8 cellular contexts compared by ENCODE assay signal in the genomic region with DNA sequence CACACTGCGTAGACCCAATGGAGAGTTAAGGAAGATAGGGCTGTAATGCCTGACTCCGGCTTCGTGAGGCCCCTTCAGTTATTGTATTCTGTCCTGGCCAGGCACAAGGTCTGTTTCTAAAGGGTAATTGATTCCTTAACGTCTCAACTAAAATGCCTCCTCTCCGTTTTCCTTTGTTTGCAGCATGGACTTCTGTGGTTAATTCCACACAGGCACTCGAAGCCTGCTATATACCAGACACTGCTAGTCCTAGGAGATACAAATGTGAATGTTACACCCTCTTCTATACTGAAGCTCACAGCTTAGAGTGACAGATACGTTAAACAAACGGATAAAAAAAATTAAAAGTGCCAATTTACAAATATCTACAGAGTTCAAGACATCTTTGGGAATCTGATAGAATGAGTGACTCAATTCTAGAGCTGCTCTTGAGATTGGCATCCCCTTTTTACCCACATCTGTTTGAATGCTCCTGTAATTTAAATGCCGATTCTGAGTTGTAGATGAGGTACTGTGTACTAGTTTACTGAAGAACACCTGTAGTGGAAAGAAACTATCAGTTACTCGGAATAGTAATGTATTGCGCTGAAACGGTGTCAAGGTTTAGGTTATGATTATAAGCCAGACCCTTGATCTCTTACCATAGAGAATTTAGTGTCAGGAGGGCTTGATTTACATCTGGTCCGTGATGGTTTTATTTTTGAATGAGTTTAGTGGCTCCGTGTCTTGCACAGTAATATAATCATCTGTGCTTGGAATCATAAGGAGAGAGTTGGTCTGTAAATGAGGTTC. TPM values are rescaled to one million over a fixed set of nuclear protein-coding genes. Genes with fewer than 3 reads are reported as not detected.
A peak's percentile ranks its signal among the peaks of the same experiment; 100 is the strongest.
DNase-seq lines count a peak whose midpoint lies in the region; ATAC-seq and TF ChIP-seq lines count a peak whose summit lies in the region.

No MANE protein-coding gene starts in this region.

- DNase-seq in BJ (ENCODE audit: low read depth) (no peak), RWPE1 (ENCODE audit: low spot score) (no peak), esophagus muscularis mucosa (ENCODE audit: extremely low spot score) (no peak), prostate gland (ENCODE audit: low spot score) (no peak), putamen (ENCODE audit: low spot score) (no peak), NCI-H2227 treated with DMSO at 0.1 percent for 48 hours (lab: John Stamatoyannopoulos, UW) (no peak), NCI-H1417 treated with DMSO at 0.1 percent for 48 hours (lab: John Stamatoyannopoulos, UW) (no peak)

- POLR2A ChIA-PET in BJ (lab: Charles Lee) (interaction anchor here (0.7 to 1.4 kb wide), 4 partner anchors 81 to 1173 kb away, joined by 3 to 16 read pairs (median 4); partner anchors contain the start of gene NFKBIA), RWPE1 (lab: Yijun Ruan, JAX; ENCODE audit: low non-redundant PET) (interaction anchor here (1.3 kb wide), 1 partner anchor 111 kb away, joined by 5 read pairs; no protein-coding TSS in a partner anchor)

- CTCF ChIA-PET in BJ (lab: Yijun Ruan, JAX), result interaction anchor here (0.7 to 1.7 kb wide), 4 partner anchors 8 to 120 kb away, joined by 3 to 5 read pairs (median 3); no protein-coding TSS in a partner anchor
- CTCF ChIA-PET in RWPE1 (lab: Yijun Ruan, JAX), result interaction anchor here (0.6 kb wide), 1 partner anchor 151 kb away, joined by 3 read pairs; no protein-coding TSS in a partner anchor

- intact Hi-C loops in esophagus muscularis mucosa (cut with DNase I) (loop anchor here (2.0 to 5.0 kb wide), 3 partner anchors 39 to 114 kb away; no protein-coding TSS in a partner anchor), prostate gland (cut with DNase I) (loop anchor here (1.0 to 10.0 kb wide), 4 partner anchors 44 to 111 kb away; partner anchors contain the start of gene NFKBIA)

- H3K27ac ChIP-seq in RWPE1, result peak overlapping the region; percentile 88
- H3K27ac ChIP-seq in esophagus muscularis mucosa (replicated peaks in 1 of 4), result peak overlapping the region; percentile 86 to 94 (median 90)
- H3K27ac ChIP-seq in prostate gland, result peak overlapping the region; percentile 73 to 82

- H3K9me3 ChIP-seq in esophagus muscularis mucosa, result no peaks in the 10 kb centered on the region
- H3K9me3 ChIP-seq in prostate gland, result no peaks in the 10 kb centered on the region

- WGBS in esophagus muscularis mucosa, result 7% methylated on average over 14 of the region's 14 CpGs
- WGBS in prostate gland, result 9% methylated on average over 14 of the region's 14 CpGs

- peak; percentile 10 for ATAC-seq in GM21526 (IDR thresholded peaks at IDR 0.05; ENCODE audit: low FRiP score, unreplicated experiment)

- TF ChIP-seq EP300 in esophagus muscularis mucosa (IDR thresholded peaks at IDR 0.05), result no peak

- H3K4me3 ChIP-seq in BJ (ENCODE audit: low read depth, low read length), result peak overlapping the region; percentile 80
- peak overlapping the region; percentile 72 to 91 (median 83) for H3K4me3 ChIP-seq in esophagus muscularis mucosa
- H3K4me3 ChIP-seq in prostate gland, result peak overlapping the region; percentile 47 to 59

- H3K36me3 ChIP-seq in BJ (ENCODE audit: control insufficient read depth, insufficient read depth, low read length) (no peaks in the 10 kb centered on the region; the same call in 1 of the 2 replicates), esophagus muscularis mucosa (no peaks in the 10 kb centered on the region), prostate gland (no peaks in the 10 kb centered on the region)

- H3K27me3 ChIP-seq in BJ (ENCODE audit: control insufficient read depth, insufficient read depth, low read length), result no peaks in the 10 kb centered on the region
- no peaks in the 10 kb centered on the region for H3K27me3 ChIP-seq in esophagus muscularis mucosa
- no peaks in the 10 kb centered on the region for H3K27me3 ChIP-seq in prostate gland (replicated peaks; ENCODE audit: insufficient read depth)

- TF ChIP-seq CTCF in BJ (IDR thresholded peaks at IDR 0.05; ENCODE audit: insufficient read depth, low read depth, low read length) (no peak), RWPE1 (conservative IDR thresholded peaks at IDR 0.05; ENCODE audit: low read depth) (no peak), esophagus muscularis mucosa (IDR thresholded peaks at IDR 0.05) (no peak), prostate gland (IDR thresholded peaks at IDR 0.05) (no peak)

- H3K4me1 ChIP-seq in esophagus muscularis mucosa, result peaks cover 35 to 60% (median 55%) of the 10 kb centered on the region in 4 donors
- peaks cover 6% of the 10 kb centered on the region for H3K4me1 ChIP-seq in prostate gland (replicated peaks)

- TF ChIP-seq POLR2A in esophagus muscularis mucosa (IDR thresholded peaks at IDR 0.05; ENCODE audit: low read depth), result no peak
- no peak for TF ChIP-seq POLR2A in prostate gland (IDR thresholded peaks at IDR 0.05)

RNA-seq across cellular contexts. Expression of gene PSMA6, which starts 0.8 kb away (rescaled TPM):
- polyA plus RNA-seq in BJ (2011; rRNA removed), result 155 and 216 TPM in 2 replicates
- polyA minus RNA-seq in BJ (2011; rRNA and poly(A)+ RNA removed), result 33.4 and 49.3 TPM in 2 replicates
- total RNA-seq in esophagus muscularis mucosa (100 to 1,000 TPM in 2 of 4 donors, 10 to 100 TPM in 2; 70.5 to 143 (median 112) TPM), prostate gland (100 to 1,000 TPM in 1 of 2 donors, 10 to 100 TPM in 1; 84.1 to 181 TPM)
